1 cellular context compared by ENCODE assay signal in genomic region chr3:32276279-32276841, GRCh38.
TF ChIP-seq lines count a peak whose summit lies in the region.

No MANE protein-coding gene starts in this region.

TF ChIP-seq in SK-N-SH, 30 proteins besides CTCF, POLR2A, EP300 and RAD21:
- TF ChIP-seq TCF12 (IDR thresholded peaks at IDR 0.05) = no peak
- TF ChIP-seq FOXM1 (IDR thresholded peaks at IDR 0.05; ENCODE audit: low read depth) = no peak
- TF ChIP-seq TEAD4 (IDR thresholded peaks at IDR 0.05; ENCODE audit: borderline replicate concordance, insufficient read depth) = no peak
- TF ChIP-seq SIN3A (IDR thresholded peaks at IDR 0.05; ENCODE audit: borderline replicate concordance, low read depth, low read length) = no peak
- no peak for TF ChIP-seq ELF1 (IDR thresholded peaks at IDR 0.05)
- no peak for TF ChIP-seq NFIC (IDR thresholded peaks at IDR 0.05; ENCODE audit: borderline replicate concordance)
- no peak for TF ChIP-seq FOXJ3 (CRISPR knock-in tag; IDR thresholded peaks at IDR 0.05)
- no peak for TF ChIP-seq POLR2AphosphoS5 (IDR thresholded peaks at IDR 0.05; ENCODE audit: low read depth, low read length)
- TF ChIP-seq MEF2A (IDR thresholded peaks at IDR 0.05; ENCODE audit: borderline replicate concordance, low read depth) = no peak
- TF ChIP-seq MAX (IDR thresholded peaks at IDR 0.05; ENCODE audit: low read depth) = no peak
- TF ChIP-seq MXI1 (IDR thresholded peaks at IDR 0.05; ENCODE audit: low read depth, low read length) = no peak
- no peak for TF ChIP-seq TAF1 (IDR thresholded peaks at IDR 0.05; ENCODE audit: borderline replicate concordance, low read depth, low read length)
- TF ChIP-seq IRF3 (IDR thresholded peaks at IDR 0.05; ENCODE audit: low read depth, low read length) = no peak
